Comparison of ENCODE assay signal across 8 cellular contexts in genomic region chr6:57091375-57091774, GRCh38. TPM values are rescaled to one million over a fixed set of nuclear protein-coding genes. Genes with fewer than 3 reads are reported as not detected.
DNase-seq lines count a peak whose midpoint lies in the region; ATAC-seq and TF ChIP-seq lines count a peak whose summit lies in the region.
"Not testable (repeated sequence)": the region's sequence is repeated elsewhere in the genome, so short reads cannot be mapped to it uniquely, and the experiment has no call there.

No MANE protein-coding gene starts in this region.

- H2BK5ac ChIP-seq in mesenchymal stem cell (ENCODE audit: low read depth, low read length, poor library complexity, severe bottlenecking): not testable (repeated sequence)

- not testable (repeated sequence) for H3K4me1 ChIP-seq in BE2C; fibroblast of lung (ENCODE audit: control insufficient read depth, extremely low read depth, insufficient read depth, low read length); mesenchymal stem cell (ENCODE audit: control insufficient read depth, insufficient read depth, low read depth, low read length)
- H3K4me1 ChIP-seq in HAP-1: peaks cover 25% of the 10 kb centered on the region
- H3K4me1 ChIP-seq in OCI-LY3 (ENCODE audit: low read length): peaks cover 27% of the 10 kb centered on the region
- H3K4me1 ChIP-seq in psoas muscle: peaks cover 31% of the 10 kb centered on the region

- H3K27me3 Mint-ChIP-seq in activated CD8-positive, alpha-beta T cell treated with anti-CD3 and anti-CD28 coated beads for 36 hours; brain: not testable (repeated sequence)

- H3K79me1 ChIP-seq in mesenchymal stem cell (replicated peaks; ENCODE audit: low read length, poor library complexity, severe bottlenecking): not testable (repeated sequence)

- H2BK12ac ChIP-seq in mesenchymal stem cell (ENCODE audit: low read length in 2 of 2): not testable (repeated sequence)

- H2BK15ac ChIP-seq in mesenchymal stem cell (ENCODE audit: low read depth, poor library complexity, severe bottlenecking): not testable (repeated sequence)

- CTCF ChIA-PET in activated CD8-positive, alpha-beta T cell treated with anti-CD3 and anti-CD28 coated beads for 36 hours (lab: Charles Lee): not testable (repeated sequence)

- intact Hi-C loops in activated CD8-positive, alpha-beta T cell treated with anti-CD3 and anti-CD28 coated beads for 36 hours (cut with micrococcal nuclease): not testable (repeated sequence)
- intact Hi-C loops in psoas muscle (cut with DNase I): loop anchor here in 1 of 2 donors (5.0 to 10.0 kb wide), 3 partner anchors 44 to 223 kb away; partner anchors contain the start of genes KIAA1586 and PRIM2

- ATAC-seq in activated CD8-positive, alpha-beta T cell treated with anti-CD3 and anti-CD28 coated beads for 36 hours; psoas muscle: not testable (repeated sequence)

- not testable (repeated sequence) for H3K4ac ChIP-seq in mesenchymal stem cell (ENCODE audit: low read depth in 1 of 2, low read length in 2 of 2)

- H3K79me2 ChIP-seq in OCI-LY3 (ENCODE audit: low read length) (peaks cover 52% of the 10 kb centered on the region), fibroblast of lung (ENCODE audit: control insufficient read depth, insufficient read depth, low read length) (peaks cover 47% of the 10 kb centered on the region)

- H3K9ac ChIP-seq in OCI-LY3 (ENCODE audit: low read length): peak overlapping the region; percentile 23; the same call in 1 of the 2 replicates
- not testable (repeated sequence) for H3K9ac ChIP-seq in fibroblast of lung (ENCODE audit: insufficient read depth, low read length)
- peak overlapping the region; percentile 65 for H3K9ac ChIP-seq in mesenchymal stem cell (ENCODE audit: low read length)

- not testable (repeated sequence) for H3K14ac ChIP-seq in mesenchymal stem cell (ENCODE audit: low read length in 2 of 2)

- not testable (repeated sequence) for H2BK120ac ChIP-seq in mesenchymal stem cell (ENCODE audit: low read depth, low read length)

- 75% methylated on average over 6 of the region's 7 CpGs for WGBS in mesenchymal stem cell
- 77 to 84% (median 81%) methylated on average over 5 to 7 of the region's 7 CpGs for WGBS in psoas muscle, 3 donors

- peaks cover 19% of the 10 kb centered on the region for H3K36me3 ChIP-seq in BE2C
- not testable (repeated sequence) for H3K36me3 ChIP-seq in HAP-1 (replicated peaks); fibroblast of lung (ENCODE audit: control insufficient read depth, insufficient read depth, low read length)
- peaks cover 22% of the 10 kb centered on the region for H3K36me3 ChIP-seq in OCI-LY3 (replicated peaks; ENCODE audit: low read depth, low read length)
- H3K36me3 ChIP-seq in mesenchymal stem cell (ENCODE audit: control insufficient read depth in 1 of 2, insufficient read depth in 2 of 2, low read depth in 1 of 2, low read length in 2 of 2): peaks cover 0 to 30% of the 10 kb centered on the region in 2 experiments
- peaks cover 0 to 15% of the 10 kb centered on the region in 2 donors for H3K36me3 ChIP-seq in psoas muscle (ENCODE audit: insufficient read depth in 1 of 2, low read depth in 1 of 2)

- DNase-seq in BE2C; HAP-1 (ENCODE audit: low spot score in 2 of 2); activated CD8-positive, alpha-beta T cell treated with anti-CD3 and anti-CD28 coated beads for 36 hours; fibroblast of lung (ENCODE audit: low read depth in 2 of 2); mesenchymal stem cell; psoas muscle: not testable (repeated sequence)

- not testable (repeated sequence) for H2AFZ ChIP-seq in OCI-LY3 (ENCODE audit: low read depth, low read length); fibroblast of lung (ENCODE audit: low read length); mesenchymal stem cell (ENCODE audit: low read depth, low read length)

- not testable (repeated sequence) for H4K8ac ChIP-seq in mesenchymal stem cell (ENCODE audit: low read length)

- H3K36me3 Mint-ChIP-seq in activated CD8-positive, alpha-beta T cell treated with anti-CD3 and anti-CD28 coated beads for 36 hours (ENCODE audit: low read depth): peaks cover 18% of the 10 kb centered on the region
- peaks cover 40% of the 10 kb centered on the region for H3K36me3 Mint-ChIP-seq in brain

- not testable (repeated sequence) for H3K27ac ChIP-seq in OCI-LY3 (ENCODE audit: low read length); fibroblast of lung (ENCODE audit: insufficient read depth, low read length); mesenchymal stem cell (ENCODE audit: low read length, poor library complexity, severe bottlenecking); psoas muscle

- POLR2A ChIA-PET in activated CD8-positive, alpha-beta T cell treated with anti-CD3 and anti-CD28 coated beads for 36 hours (lab: Charles Lee): interaction anchor here (0.6 kb wide), 1 partner anchor 82 kb away, joined by 3 read pairs; no protein-coding TSS in a partner anchor

- H4K91ac ChIP-seq in mesenchymal stem cell (ENCODE audit: low read length): not testable (repeated sequence)

- H3K23ac ChIP-seq in mesenchymal stem cell (ENCODE audit: low read length in 2 of 2): not testable (repeated sequence)

- H3K18ac ChIP-seq in mesenchymal stem cell (ENCODE audit: low read depth in 1 of 2, low read length in 2 of 2): not testable (repeated sequence)

- H3K4me1 Mint-ChIP-seq in activated CD8-positive, alpha-beta T cell treated with anti-CD3 and anti-CD28 coated beads for 36 hours (ENCODE audit: low read depth): peaks cover 38% of the 10 kb centered on the region
- H3K4me1 Mint-ChIP-seq in brain: peaks cover 44% of the 10 kb centered on the region

- peak overlapping the region; percentile 75 for H3K27ac Mint-ChIP-seq in activated CD8-positive, alpha-beta T cell treated with anti-CD3 and anti-CD28 coated beads for 36 hours
- peak overlapping the region; percentile 30 to 89 (median 63) for H3K27ac Mint-ChIP-seq in brain

- H3K9me3 Mint-ChIP-seq in activated CD8-positive, alpha-beta T cell treated with anti-CD3 and anti-CD28 coated beads for 36 hours; brain: not testable (repeated sequence)

- H2AK5ac ChIP-seq in mesenchymal stem cell (ENCODE audit: low read length, severe bottlenecking): not testable (repeated sequence)

- H3K4me3 ChIP-seq in BE2C (ENCODE audit: low read depth, low read length) (peak overlapping the region; percentile 46), HAP-1 (peak overlapping the region; percentile 27), OCI-LY3 (ENCODE audit: low read length) (peak overlapping the region; percentile 58), fibroblast of lung (replicated peaks in 1 of 4; ENCODE audit: control extremely low read depth in 1 of 4, insufficient read depth in 1 of 4, low read depth in 3 of 4, low read length in 4 of 4) (peak overlapping the region; percentile 25 to 54 (median 36)), mesenchymal stem cell (ENCODE audit: insufficient read depth in 1 of 2, low read depth in 1 of 2, low read length in 2 of 2) (peak overlapping the region in 1 of 2 experiments; percentile 74), psoas muscle (peak overlapping the region; percentile 28)

- in situ Hi-C loops in HAP-1 (cut with MboI; ENCODE audit: low sequenced_read_pairs): not testable (repeated sequence)

- H4K20me1 ChIP-seq in OCI-LY3 (ENCODE audit: insufficient read depth, low read length): peaks cover 35% of the 10 kb centered on the region
- H4K20me1 ChIP-seq in fibroblast of lung (ENCODE audit: control insufficient read depth, extremely low read depth, insufficient read depth, low read length): not testable (repeated sequence)

- TF ChIP-seq CTCF in BE2C (IDR thresholded peaks at IDR 0.05; ENCODE audit: low read depth, low read length); OCI-LY3 (IDR thresholded peaks at IDR 0.05; ENCODE audit: low read depth, low read length); activated CD8-positive, alpha-beta T cell treated with anti-CD3 and anti-CD28 coated beads for 36 hours (IDR thresholded peaks at IDR 0.05); brain (conservative IDR thresholded peaks at IDR 0.05); fibroblast of lung (conservative IDR thresholded peaks at IDR 0.05 in 1 of 2, IDR thresholded peaks at IDR 0.05 in 1 of 2; ENCODE audit: low read depth in 1 of 2, low read length in 2 of 2); psoas muscle (IDR thresholded peaks at IDR 0.05): not testable (repeated sequence)

- H3K4me3 Mint-ChIP-seq in activated CD8-positive, alpha-beta T cell treated with anti-CD3 and anti-CD28 coated beads for 36 hours: peak overlapping the region; percentile 73
- peak overlapping the region; percentile 84 to 89 (median 86) for H3K4me3 Mint-ChIP-seq in brain

- peak overlapping the region; percentile 64 for H3K4me2 ChIP-seq in OCI-LY3 (ENCODE audit: low read length)
- H3K4me2 ChIP-seq in fibroblast of lung (ENCODE audit: extremely low read depth, insufficient read depth, low read length): peak overlapping the region; percentile 86
- peak overlapping the region; percentile 22 for H3K4me2 ChIP-seq in mesenchymal stem cell (ENCODE audit: low read length, poor library complexity, severe bottlenecking)

- H3K27me3 ChIP-seq in BE2C; HAP-1 (ENCODE audit: low read depth); OCI-LY3 (ENCODE audit: low read depth, low read length); fibroblast of lung (ENCODE audit: control insufficient read depth, insufficient read depth, low read length); mesenchymal stem cell (ENCODE audit: control insufficient read depth in 1 of 2, insufficient read depth in 1 of 2, low read length in 2 of 2); psoas muscle (ENCODE audit: insufficient read depth in 3 of 3, low read length in 2 of 3): not testable (repeated sequence)

- H3K9me3 ChIP-seq in BE2C; HAP-1; OCI-LY3 (ENCODE audit: insufficient read depth, low read length); fibroblast of lung (ENCODE audit: control insufficient read depth, insufficient read depth, low read depth, low read length); mesenchymal stem cell (ENCODE audit: control insufficient read depth, low read length); psoas muscle: not testable (repeated sequence)

RNA-seq across cellular contexts. Expression of gene ZNF451, which starts 1.4 kb away (rescaled TPM):
- polyA plus RNA-seq in BE2C (2012; ENCODE audit: insufficient read depth, insufficient read length, low read depth): 20.9 TPM
- 10 to 100 TPM; 44.4 to 46.8 TPM for total RNA-seq in activated CD8-positive, alpha-beta T cell treated with anti-CD3 and anti-CD28 coated beads for 36 hours
- polyA plus RNA-seq in brain (ENCODE audit: insufficient read depth, low read depth, low replicate concordance): 7.8 TPM
- 57.0 and 74.6 TPM in 2 replicates for total RNA-seq in fibroblast of lung
- 23.7 and 30.0 TPM in 2 replicates for polyA plus RNA-seq in fibroblast of lung
- polyA plus RNA-seq in fibroblast of lung (2012): 11.3 and 13.5 TPM in 2 replicates
- polyA minus RNA-seq in fibroblast of lung (ENCODE audit: low replicate concordance): 16.5 and 25.3 TPM in 2 replicates
- 13.2 TPM for polyA plus RNA-seq in mesenchymal stem cell (2013, experiment 1 of 2)
- polyA plus RNA-seq in mesenchymal stem cell (2013, experiment 2 of 2): 13.0 TPM
- 10 to 100 TPM; 20.4 to 27.6 (median 23.7) TPM for total RNA-seq in psoas muscle
- 10 to 100 TPM in 1 of 3 donors, 1 to 10 TPM in 2; 6.3 to 11.9 (median 7.1) TPM for polyA plus RNA-seq in psoas muscle

RNA-seq across cellular contexts. Expression of gene KIAA1586, which starts 44.9 kb away (rescaled TPM):
- 6.4 TPM for polyA plus RNA-seq in BE2C (2012; ENCODE audit: insufficient read depth, insufficient read length, low read depth)
- 10 to 100 TPM; 16.0 to 18.7 TPM for total RNA-seq in activated CD8-positive, alpha-beta T cell treated with anti-CD3 and anti-CD28 coated beads for 36 hours
- polyA plus RNA-seq in brain (ENCODE audit: insufficient read depth, low read depth, low replicate concordance) (3.8 TPM), fibroblast of lung (7.8 and 8.2 TPM in 2 replicates), psoas muscle (1 to 10 TPM; 1.4 to 3.1 (median 1.4) TPM)
- total RNA-seq in fibroblast of lung (17.3 and 18.2 TPM in 2 replicates), psoas muscle (1 to 10 TPM; 4.0 to 6.7 (median 5.9) TPM)
- polyA plus RNA-seq in fibroblast of lung (2012): 8.5 and 9.0 TPM in 2 replicates
- 0.39 and 0.63 TPM in 2 replicates for polyA minus RNA-seq in fibroblast of lung (ENCODE audit: low replicate concordance)
- 7.6 TPM for polyA plus RNA-seq in mesenchymal stem cell (2013, experiment 1 of 2)
- polyA plus RNA-seq in mesenchymal stem cell (2013, experiment 2 of 2): 7.7 TPM

Comparison
In these comparisons a context has a peak if more than half of its experiments do, and no peak if none do; other contexts are left out.
1. H3K4me2 ChIP-seq: peak in every context shown above with its lines; median percentile 86 in fibroblast of lung; 64 in OCI-LY3; 22 in mesenchymal stem cell.